In genomic region chr16:28162326-28162877, GRCh38 we compare ENCODE assay signal across 16 cellular contexts. TPM values are rescaled to one million over a fixed set of nuclear protein-coding genes. Genes with fewer than 3 reads are reported as not detected.
DNase-seq lines count a peak whose midpoint lies in the region; ATAC-seq and TF ChIP-seq lines count a peak whose summit lies in the region.
"Had no signal": no experiment of that assay in that cellular context is flagged by ENCODE, and none has a peak within 500 bp of the region (broad histone marks: within the 10 kb centered on the region; RNA-seq: fewer than 3 reads in every experiment).

No MANE protein-coding gene starts in this region.

- H3K27me3 Mint-ChIP-seq in CD14-positive monocyte (ENCODE audit: low read depth in 3 of 3), result peaks cover 0 to 1% (median 0%) of the 10 kb centered on the region in 3 donors
- no peaks in the 10 kb centered on the region for H3K27me3 Mint-ChIP-seq in GM23338 (ENCODE audit: insufficient read depth, low read depth, poor library complexity)
- no peaks in the 10 kb centered on the region for H3K27me3 Mint-ChIP-seq in chondrocyte (ENCODE audit: low read depth)
- H3K27me3 Mint-ChIP-seq in naive thymus-derived CD8-positive, alpha-beta T cell, result no peaks in the 10 kb centered on the region

- peaks cover 44% of the 10 kb centered on the region for H3K79me2 ChIP-seq in GM23338 (replicated peaks; ENCODE audit: insufficient read depth)

- H3K27ac Mint-ChIP-seq in CD14-positive monocyte (peak overlapping the region in 6 of 7 donors; percentile 38 to 98 (median 90)), GM23338 (peak overlapping the region; percentile 69; the same call in 1 of the 2 replicates), chondrocyte (ENCODE audit: unreplicated experiment) (peak overlapping the region; percentile 96)
- H3K27ac Mint-ChIP-seq in naive thymus-derived CD8-positive, alpha-beta T cell, result peak overlapping the region in 9 of 10 donors; percentile 43 to 94 (median 85)

- POLR2A ChIA-PET in naive thymus-derived CD8-positive, alpha-beta T cell (lab: Charles Lee), result interaction anchor here (0.7 to 2.1 kb wide), 5 partner anchors 9 to 67 kb away, joined by 3 to 11 read pairs (median 4); no protein-coding TSS in a partner anchor

- no peaks in the 10 kb centered on the region for H3K9me3 Mint-ChIP-seq in CD14-positive monocyte
- no peaks in the 10 kb centered on the region for H3K9me3 Mint-ChIP-seq in GM23338
- no peaks in the 10 kb centered on the region for H3K9me3 Mint-ChIP-seq in chondrocyte (ENCODE audit: low read depth)
- no peaks in the 10 kb centered on the region for H3K9me3 Mint-ChIP-seq in naive thymus-derived CD8-positive, alpha-beta T cell
- H3K9me3 Mint-ChIP-seq: activated T-helper 1 cell treated with anti-CD3 and anti-CD28 coated beads, Interleukin-12 subunit alpha, Interleukin-12 subunit beta, Interleukin-2, Interleukin-4 antibody, amounts not matched to agents 30 ng/mL and 10 ng/mL and 1 ng/mL, durations not matched to agents 14 hours and 24 hours and 36 hours had no signal

- ATAC-seq in GM23338, result no peak
- no peak for ATAC-seq in naive thymus-derived CD8-positive, alpha-beta T cell
- ATAC-seq: left colon had no signal

- H3K4me3 ChIP-seq in GM23338 (no peak overlapping the region), tibial artery (no peak overlapping the region)
- H3K4me3 ChIP-seq: adrenal gland, cardiac muscle cell had no signal

- H3K27me3 ChIP-seq in GM23338 (ENCODE audit: insufficient read depth) (no peaks in the 10 kb centered on the region), tibial artery (no peaks in the 10 kb centered on the region)
- H3K27me3 ChIP-seq: adrenal gland, cardiac muscle cell had no signal

- peaks cover 23% of the 10 kb centered on the region; the same call in 1 of the 2 replicates for H4K20me1 ChIP-seq in GM23338 (replicated peaks; ENCODE audit: insufficient read depth)

- no peaks in the 10 kb centered on the region for H3K9me3 ChIP-seq in tibial artery
- H3K9me3 ChIP-seq: adrenal gland had no signal

- DNase-seq in CD14-positive monocyte (ENCODE audit: low spot score), result no peak
- DNase-seq in GM23338 (ENCODE audit: low spot score), result no peak
- DNase-seq in chondrocyte (ENCODE audit: low spot score), result no peak
- no peak for DNase-seq in naive thymus-derived CD8-positive, alpha-beta T cell
- DNase-seq in tibial artery, result no peak
- no peak for DNase-seq in activated CD4-positive, alpha-beta T cell treated with anti-CD3 and anti-CD28 coated beads for 4 hours
- no peak for DNase-seq in SHP77 treated with DMSO at 0.1 percent for 48 hours (lab: John Stamatoyannopoulos, UW)
- DNase-seq: adrenal gland, erythroblast, GOT3, Kasumi-1, left colon, NCI-H1105, NCI-H526 had no signal

- H3K4me1 Mint-ChIP-seq in CD14-positive monocyte, result peaks cover 87% of the 10 kb centered on the region
- H3K4me1 Mint-ChIP-seq in GM23338, result peaks cover 33% of the 10 kb centered on the region
- peaks cover 69% of the 10 kb centered on the region for H3K4me1 Mint-ChIP-seq in chondrocyte (ENCODE audit: low read depth)
- H3K4me1 Mint-ChIP-seq in naive thymus-derived CD8-positive, alpha-beta T cell, result peaks cover 46 to 91% (median 86%) of the 10 kb centered on the region in 4 donors

- TF ChIP-seq CTCF in CD14-positive monocyte (IDR thresholded peaks at IDR 0.05) (no peak), GM23338 (conservative IDR thresholded peaks at IDR 0.05; ENCODE audit: low read depth in 2 of 2) (no peak), chondrocyte (IDR thresholded peaks at IDR 0.05) (no peak), tibial artery (IDR thresholded peaks at IDR 0.05) (no peak)

- no peak overlapping the region for H2AFZ ChIP-seq in GM23338

- peaks cover 35 to 38% of the 10 kb centered on the region in 2 donors for H3K36me3 Mint-ChIP-seq in CD14-positive monocyte
- H3K36me3 Mint-ChIP-seq in GM23338 (ENCODE audit: low read depth), result peaks cover 27% of the 10 kb centered on the region
- peaks cover 13% of the 10 kb centered on the region for H3K36me3 Mint-ChIP-seq in chondrocyte (ENCODE audit: low read depth)
- H3K36me3 Mint-ChIP-seq in naive thymus-derived CD8-positive, alpha-beta T cell, result peaks cover 10 to 90% (median 27%) of the 10 kb centered on the region in 3 donors

- H3F3A ChIP-seq in GM23338 (replicated peaks; ENCODE audit: low read depth), result no peaks in the 10 kb centered on the region

- H3K4me3 Mint-ChIP-seq in CD14-positive monocyte, result no peak overlapping the region
- H3K4me3 Mint-ChIP-seq in GM23338, result no peak overlapping the region
- H3K4me3 Mint-ChIP-seq in chondrocyte (ENCODE audit: unreplicated experiment), result no peak overlapping the region
- peak overlapping the region in 6 of 10 donors; percentile 4 to 78 (median 22) for H3K4me3 Mint-ChIP-seq in naive thymus-derived CD8-positive, alpha-beta T cell
- H3K4me3 Mint-ChIP-seq: activated T-helper 1 cell treated with anti-CD3 and anti-CD28 coated beads, Interleukin-12 subunit alpha, Interleukin-12 subunit beta, Interleukin-2, Interleukin-4 antibody, amounts not matched to agents 30 ng/mL and 10 ng/mL and 1 ng/mL, durations not matched to agents 14 hours and 24 hours and 36 hours had no signal

- H3K36me3 ChIP-seq in GM23338 (ENCODE audit: insufficient read depth) (peaks cover 18% of the 10 kb centered on the region), tibial artery (peaks cover 11 to 28% (median 27%) of the 10 kb centered on the region in 3 donors)

- H3K27ac ChIP-seq in GM23338 (ENCODE audit: low read depth) (no peak overlapping the region; the same call in 1 of the 2 replicates), tibial artery (no peak overlapping the region)
- H3K27ac ChIP-seq: adrenal gland, cardiac muscle cell had no signal

- no peak overlapping the region for H3K4me2 ChIP-seq in GM23338

- no peaks in the 10 kb centered on the region for H3K4me1 ChIP-seq in GM23338 (ENCODE audit: insufficient read depth)
- peaks cover 0 to 27% (median 7%) of the 10 kb centered on the region in 4 donors for H3K4me1 ChIP-seq in tibial artery

- intact Hi-C loops in CD14-positive monocyte (cut with micrococcal nuclease) (no loop called here), tibial artery (cut with DNase I; ENCODE audit: low total_unique reads) (no loop called here)

- H3K9me2 ChIP-seq in GM23338 (ENCODE audit: insufficient read depth), result no peaks in the 10 kb centered on the region

TF ChIP-seq in GM23338, 12 proteins besides CTCF, POLR2A, EP300 and RAD21:
- no peak for TF ChIP-seq POLR2AphosphoS5 (IDR thresholded peaks at IDR 0.05; ENCODE audit: low read depth)
- TF ChIP-seq ZNF331 (CRISPR knock-in tag; IDR thresholded peaks at IDR 0.05; ENCODE audit: low read depth), result no peak
- no peak for TF ChIP-seq EZH2 (IDR thresholded peaks at IDR 0.05; ENCODE audit: low read depth, unreplicated experiment)
- no peak for TF ChIP-seq REST (IDR thresholded peaks at IDR 0.05; ENCODE audit: unreplicated experiment)

RNA-seq across cellular contexts. Expression of gene XPO6, which starts 49.4 kb away (rescaled TPM):
- 10 to 100 TPM; 35.7 to 38.3 TPM for polyA plus RNA-seq in CD14-positive monocyte
- 116 and 178 TPM in 2 replicates for total RNA-seq in GM23338 (2014; rRNA removed; shearing (Covaris generic))
- polyA plus RNA-seq in GM23338 (2016; fragmentation: Nextera tagmentation; extraction: Ambion mirVana), result 83.9 and 89.8 TPM in 2 replicates
- 124 to 133 TPM (median 128 TPM) in 3 replicates for total RNA-seq in chondrocyte
- 100 to 1,000 TPM; 445 to 470 TPM for total RNA-seq in naive thymus-derived CD8-positive, alpha-beta T cell
- polyA plus RNA-seq in naive thymus-derived CD8-positive, alpha-beta T cell, result 100 to 1,000 TPM in 1 of 3 donors, 10 to 100 TPM in 2; 90.2 to 109 (median 96.4) TPM

Comparison
In these comparisons a context has a peak if more than half of its experiments do, and no peak if none do; other contexts are left out.
1. H3K4me3 Mint-ChIP-seq: peak in naive thymus-derived CD8-positive, alpha-beta T cell (6 of 10); none in CD14-positive monocyte (0 of 2), GM23338 (single experiment) and chondrocyte (single experiment).
2. Peak in every context shown above with its lines, with median percentiles within 50 percentile points of each other: H3K27ac Mint-ChIP-seq.